Comparison of ENCODE assay signal across 17 cellular contexts in genomic region chr13:37587236-37587635, GRCh38. TPM values are rescaled to one million over a fixed set of nuclear protein-coding genes. Genes with fewer than 3 reads are reported as not detected.
DNase-seq lines count a peak whose midpoint lies in the region; TF ChIP-seq lines count a peak whose summit lies in the region.
"Had no signal": no experiment of that assay in that cellular context is flagged by ENCODE, and none has a peak within 500 bp of the region (broad histone marks: within the 10 kb centered on the region; RNA-seq: fewer than 3 reads in every experiment).

No MANE protein-coding gene starts in this region.

- no peak overlapping the region for H3K4ac ChIP-seq in H9 (ENCODE audit: low read depth, low read length)

- no peak overlapping the region for H3K14ac ChIP-seq in H9 (ENCODE audit: insufficient read depth, low read length)

- WGBS in H9 (ENCODE audit: extremely low coverage, insufficient read length, low lambda C conversion rate) = 100% methylated on average over 1 of the region's 2 CpGs

- H3K23ac ChIP-seq in H9 (ENCODE audit: insufficient read length, low read depth, low read length) = no peak overlapping the region

- H3K36me3 ChIP-seq in BE2C = no peaks in the 10 kb centered on the region
- H3K36me3 ChIP-seq: BLaER1 had no signal

- no peaks in the 10 kb centered on the region for H3K27me3 ChIP-seq in BE2C
- no peaks in the 10 kb centered on the region for H3K27me3 ChIP-seq in H9 (ENCODE audit: insufficient read depth, low read length)
- H3K27me3 ChIP-seq: BLaER1 had no signal

- H2AK5ac ChIP-seq in H9 (ENCODE audit: insufficient read length, low read length) = no peak overlapping the region

- in situ Hi-C loops in G401 (cut with HindIII; ENCODE audit: low sequenced_read_pairs) = no loop called here
- in situ Hi-C loops in GM13977 (cut with MboI; ENCODE audit: low pct_unique_long_range_greater_than_20kb, low sequenced_read_pairs, unreplicated experiment) = no loop called here

- no peak overlapping the region for H3K27ac ChIP-seq in H9 (ENCODE audit: insufficient read length, low read depth, low read length)
- H3K27ac ChIP-seq: BLaER1, C4-2B had no signal

- H3K4me2 ChIP-seq in H9 (ENCODE audit: insufficient read depth, insufficient read length, low read length) = no peak overlapping the region
- H3K4me2 ChIP-seq: BLaER1 had no signal

- no peaks in the 10 kb centered on the region for H3K23me2 ChIP-seq in H9 (ENCODE audit: insufficient read length, low read depth, low read length, poor library complexity, severe bottlenecking)

- H3K4me1 Mint-ChIP-seq in chondrocyte (ENCODE audit: low read depth) = peaks cover 76% of the 10 kb centered on the region
- H3K4me1 Mint-ChIP-seq in H9 = no peaks in the 10 kb centered on the region
- H3K4me1 Mint-ChIP-seq: CD4-positive, CD25-positive, alpha-beta regulatory T cell had no signal

- H3T11ph ChIP-seq in H9 (ENCODE audit: low read length) = no peak overlapping the region

- H2BK12ac ChIP-seq in H9 (ENCODE audit: insufficient read length, low read depth, low read length) = no peak overlapping the region

- H3K27me3 Mint-ChIP-seq in chondrocyte (ENCODE audit: low read depth) (no peaks in the 10 kb centered on the region), H9 (ENCODE audit: low read depth) (no peaks in the 10 kb centered on the region)
- H3K27me3 Mint-ChIP-seq: CD4-positive, CD25-positive, alpha-beta regulatory T cell had no signal

- no peak overlapping the region for H4K5ac ChIP-seq in H9 (ENCODE audit: insufficient read length, low read depth, low read length)

- no peak overlapping the region for H3K56ac ChIP-seq in H9 (ENCODE audit: insufficient read length, low read depth, low read length)

- no peaks in the 10 kb centered on the region for H3K4me1 ChIP-seq in BE2C
- H3K4me1 ChIP-seq in H9 (ENCODE audit: insufficient read depth, low read length) = no peaks in the 10 kb centered on the region
- H3K4me1 ChIP-seq: BLaER1 had no signal

- no peak overlapping the region for H2AFZ ChIP-seq in H9 (ENCODE audit: low read length)

- H3K36me3 Mint-ChIP-seq in chondrocyte (ENCODE audit: low read depth) (peaks cover 68% of the 10 kb centered on the region), H9 (ENCODE audit: insufficient read depth in 1 of 3, low read depth in 3 of 3) (no peaks in the 10 kb centered on the region)
- H3K36me3 Mint-ChIP-seq: CD4-positive, CD25-positive, alpha-beta regulatory T cell; CD8-positive, alpha-beta T cell had no signal

- no peaks in the 10 kb centered on the region for H3K9me3 ChIP-seq in BE2C
- H3K9me3 ChIP-seq in H9 (ENCODE audit: control insufficient read depth, low read depth, low read length) = no peaks in the 10 kb centered on the region
- H3K9me3 ChIP-seq: BLaER1 had no signal

- no peaks in the 10 kb centered on the region for H3K79me1 ChIP-seq in H9 (ENCODE audit: insufficient read depth, low read depth, low read length, poor library complexity, severe bottlenecking)

- no peak overlapping the region for H2BK120ac ChIP-seq in H9 (ENCODE audit: low read depth, low read length, poor library complexity, severe bottlenecking)

- no peak overlapping the region for H3K4me3 ChIP-seq in BE2C (ENCODE audit: low read depth, low read length)
- H3K4me3 ChIP-seq: BLaER1 had no signal

- H3K18ac ChIP-seq in H9 (ENCODE audit: insufficient read length, low read depth, low read length) = no peak overlapping the region

- H3K9me3 Mint-ChIP-seq in chondrocyte (ENCODE audit: low read depth) (no peaks in the 10 kb centered on the region), H9 (no peaks in the 10 kb centered on the region)

- H3K27ac Mint-ChIP-seq in chondrocyte (ENCODE audit: unreplicated experiment) (peak overlapping the region; percentile 70), H9 (no peak overlapping the region)
- H3K27ac Mint-ChIP-seq: CD4-positive, CD25-positive, alpha-beta regulatory T cell; CD8-positive, alpha-beta T cell had no signal

- H3K9ac ChIP-seq in H9 (ENCODE audit: extremely low read depth, insufficient read length, low read length) = no peak overlapping the region
- H3K9ac ChIP-seq: BLaER1 had no signal

- H4K91ac ChIP-seq in H9 (ENCODE audit: insufficient read length, low read depth, low read length) = no peak overlapping the region

- TF ChIP-seq CTCF in chondrocyte (IDR thresholded peaks at IDR 0.05) (no peak), BE2C (IDR thresholded peaks at IDR 0.05; ENCODE audit: low read depth, low read length) (no peak), GM13977 (IDR thresholded peaks at IDR 0.05; ENCODE audit: extremely low read depth, insufficient read depth, missing control alignments) (no peak), H9 (conservative IDR thresholded peaks at IDR 0.05) (no peak)

- no peaks in the 10 kb centered on the region for H3K79me2 ChIP-seq in H9 (ENCODE audit: insufficient read depth, low read length)

- no peak overlapping the region for H2BK5ac ChIP-seq in H9 (ENCODE audit: insufficient read length, low read length)

- H4K8ac ChIP-seq in H9 (replicated peaks; ENCODE audit: insufficient read length, low read depth, low read length) = no peak overlapping the region

- no peak overlapping the region for H3K4me3 Mint-ChIP-seq in chondrocyte (ENCODE audit: unreplicated experiment)
- no peak overlapping the region for H3K4me3 Mint-ChIP-seq in H9
- H3K4me3 Mint-ChIP-seq: CD4-positive, CD25-positive, alpha-beta regulatory T cell; CD8-positive, alpha-beta T cell had no signal

- no peaks in the 10 kb centered on the region for H4K20me1 ChIP-seq in H9 (ENCODE audit: control insufficient read depth, insufficient read depth, insufficient read length)
- H4K20me1 ChIP-seq: BLaER1 had no signal

- peak; percentile 12 for DNase-seq in COLO829 (ENCODE audit: low spot score)
- peak; percentile 12 for DNase-seq in G401 (ENCODE audit: low spot score)
- DNase-seq in chondrocyte (ENCODE audit: low spot score) = no peak
- DNase-seq in foreskin melanocyte = peak; percentile 48
- DNase-seq in BE2C = no peak
- no peak for DNase-seq in GM13977 (ENCODE audit: low spot score)
- no peak for DNase-seq in H9
- DNase-seq: CD4-positive, CD25-positive, alpha-beta regulatory T cell; CD8-positive, alpha-beta T cell; DMS 273 treated with DMSO at 0.1 percent for 48 hours; DMS79; EL; GF-D8; GOT3; HCEC 1CT had no signal

- no peak overlapping the region for H2BK20ac ChIP-seq in H9 (ENCODE audit: low read depth, low read length, poor library complexity, severe bottlenecking)

- H2BK15ac ChIP-seq in H9 (ENCODE audit: low read depth, low read length) = no peak overlapping the region

RNA-seq across cellular contexts. Expression of gene POSTN, which starts 11.3 kb away (rescaled TPM):
- total RNA-seq in G401 (2014; rRNA removed; shearing (Covaris generic)) = 0.31 TPM in 1 of 2 replicates, not detected in the other
- total RNA-seq in chondrocyte (5,433 to 6,725 TPM (median 6,602 TPM) in 3 replicates), H9 (2021) (0.33 and 0.46 TPM in 2 replicates)
- polyA plus RNA-seq in BE2C (2012; ENCODE audit: insufficient read depth, insufficient read length, low read depth) = not detected
- total RNA-seq: CD4-positive, CD25-positive, alpha-beta regulatory T cell; CD8-positive, alpha-beta T cell had no signal
- polyA plus RNA-seq: CD4-positive, CD25-positive, alpha-beta regulatory T cell had no signal

Comparison
In these comparisons a context has a peak if more than half of its experiments do, and no peak if none do; other contexts are left out.
1. DNase-seq: peak in COLO829 (single experiment), G401 (single experiment) and foreskin melanocyte (single experiment); none in chondrocyte (single experiment), BE2C (single experiment), GM13977 (single experiment) and H9 (single experiment).
2. RNA of gene POSTN, which starts 11.3 kb away (total RNA-seq): 5,433 to 6,725 TPM in chondrocyte; 0.33 to 0.46 TPM in H9 and 0.31 TPM in G401; every median in the first group is over 1,000 times any median in the second.